In the genomic region with DNA sequence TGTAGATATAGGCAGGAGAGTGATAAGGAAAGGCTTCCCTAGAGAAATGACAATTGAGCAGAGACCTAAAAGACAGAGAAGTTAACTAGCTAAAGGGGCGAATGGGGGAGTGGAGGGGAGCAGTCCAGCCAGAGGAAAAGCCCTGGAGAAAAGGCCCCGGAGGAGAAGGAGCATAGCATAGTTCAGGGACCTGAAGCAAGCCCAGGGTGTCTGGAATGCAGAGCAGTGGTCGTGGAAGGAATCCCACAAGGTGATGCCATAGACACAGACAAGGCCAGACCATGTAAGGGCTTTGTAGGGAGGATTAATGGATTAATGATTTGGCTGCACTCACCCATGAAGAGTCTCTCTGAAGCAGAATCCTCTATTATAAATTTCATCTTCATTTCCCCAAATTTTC, we compare ENCODE assay signal across 26 cellular contexts.
"Had no signal": no experiment of that assay in that cellular context is flagged by ENCODE, and none has a peak within 500 bp of the region (broad histone marks: within the 10 kb centered on the region; RNA-seq: fewer than 3 reads in every experiment).

No MANE protein-coding gene starts in this region.

- H3K4me1 ChIP-seq: ascending aorta, Peyer's patch, SJCRH30 had no signal

- H3K4me1 Mint-ChIP-seq: activated CD4-positive, alpha-beta T cell treated with anti-CD3 and anti-CD28 coated beads, Interleukin-2, amount 10 ng/mL, durations not matched to agents 7 days and 5 days; activated naive CD8-positive, alpha-beta T cell treated with anti-CD3 and anti-CD28 coated beads, Interleukin-2, amount 50 U/mL, for 24 hours had no signal

- H3K27me3 ChIP-seq: ascending aorta, Peyer's patch, SJCRH30 had no signal

- H3K27me3 Mint-ChIP-seq: activated CD4-positive, alpha-beta memory T cell treated with anti-CD3 and anti-CD28 coated beads for 36 hours; activated CD4-positive, alpha-beta T cell treated with anti-CD3 and anti-CD28 coated beads, Interleukin-2, amount 10 ng/mL, durations not matched to agents 7 days and 5 days; activated naive CD8-positive, alpha-beta T cell treated with anti-CD3 and anti-CD28 coated beads, Interleukin-2, amount 50 U/mL, for 24 hours had no signal

- H3K27ac Mint-ChIP-seq: activated CD4-positive, alpha-beta memory T cell treated with anti-CD3 and anti-CD28 coated beads for 36 hours; activated CD4-positive, alpha-beta T cell treated with anti-CD3 and anti-CD28 coated beads, Interleukin-2, amount 10 ng/mL, durations not matched to agents 7 days and 5 days; activated naive CD4-positive, alpha-beta T cell treated with anti-CD3 and anti-CD28 coated beads, Interleukin-2, amount 50 U/mL, for 72 hours; activated naive CD8-positive, alpha-beta T cell treated with anti-CD3 and anti-CD28 coated beads, Interleukin-2, amount 50 U/mL, for 24 hours; T-helper 1 cell treated with Interleukin-12 subunit alpha and Interleukin-12 subunit beta and Interleukin-4 antibody, amounts not matched to agents 30 μg/mL and 1 μg/mL, for 36 hours had no signal

- H3K9me3 ChIP-seq: ascending aorta, Peyer's patch, SJCRH30 had no signal

- ATAC-seq: activated naive CD4-positive, alpha-beta T cell treated with anti-CD3 and anti-CD28 coated beads, Interleukin-2, amount 50 U/mL, for 72 hours; activated naive CD8-positive, alpha-beta T cell treated with anti-CD3 and anti-CD28 coated beads, Interleukin-2, amount 50 U/mL, for 24 hours; activated T-cell treated with anti-CD3 and anti-CD28 coated beads, Interleukin-2, amount 50 U/mL, for 4 hours; SK-N-SH treated with all-trans-retinoic acid at 6 μM for 48 hours had no signal

- DNase-seq: activated CD4-positive, alpha-beta memory T cell treated with anti-CD3 and anti-CD28 coated beads for 36 hours; activated CD4-positive, alpha-beta T cell treated with anti-CD3 and anti-CD28 coated beads, Interleukin-2, amount 10 ng/mL, durations not matched to agents 7 days and 5 days; activated CD4-positive, CD25-positive, alpha-beta regulatory T cell; activated CD8-positive, alpha-beta memory T cell treated with anti-CD3 and anti-CD28 coated beads for 24 hours; activated effector memory CD4-positive, alpha-beta T cell treated with anti-CD3 and anti-CD28 coated beads, Interleukin-2, amount 50 U/mL, for 16 hours; activated naive CD4-positive, alpha-beta T cell treated with Interleukin-2 at 50 U/mL for 16 hours; activated naive CD8-positive, alpha-beta T cell treated with anti-CD3 and anti-CD28 coated beads, Interleukin-2, amount 50 U/mL, for 24 hours; activated T-cell treated with anti-CD3 and anti-CD28 coated beads, Interleukin-2, amount 50 U/mL, for 4 hours; amniotic stem cell; Kasumi-1; KBM-7; NCI-H1105 treated with DMSO at 0.1 percent for 48 hours; NCI-H146; NCI-H187 treated with DMSO at 0.1 percent for 48 hours; NCI-H2081 treated with DMSO at 0.1 percent for 48 hours; NCI-H446 treated with DMSO at 0.1 percent for 48 hours; NCI-H526 treated with DMSO at 0.1 percent for 48 hours; Peyer's patch; Right ventricle myocardium superior; SJCRH30; SW 1271 had no signal

- H3K36me3 Mint-ChIP-seq: activated CD4-positive, alpha-beta memory T cell treated with anti-CD3 and anti-CD28 coated beads for 36 hours; activated naive CD4-positive, alpha-beta T cell treated with anti-CD3 and anti-CD28 coated beads, Interleukin-2, amount 50 U/mL, for 72 hours had no signal

- H3K36me3 ChIP-seq: ascending aorta, Peyer's patch, SJCRH30 had no signal

- H3K27ac ChIP-seq: ascending aorta, Peyer's patch, RWPE1, SJCRH30 had no signal

- H3K4me3 Mint-ChIP-seq: activated CD4-positive, alpha-beta memory T cell treated with anti-CD3 and anti-CD28 coated beads for 36 hours; activated CD4-positive, alpha-beta T cell treated with anti-CD3 and anti-CD28 coated beads, Interleukin-2, amount 10 ng/mL, durations not matched to agents 7 days and 5 days; activated naive CD8-positive, alpha-beta T cell treated with anti-CD3 and anti-CD28 coated beads, Interleukin-2, amount 50 U/mL, for 24 hours; activated T-cell treated with anti-CD3 and anti-CD28 coated beads, Interleukin-2, amount 50 U/mL, for 4 hours; T-helper 1 cell treated with Interleukin-12 subunit alpha and Interleukin-12 subunit beta and Interleukin-4 antibody, amounts not matched to agents 30 μg/mL and 1 μg/mL, for 36 hours had no signal

- H3K4me3 ChIP-seq: ascending aorta, Peyer's patch, SJCRH30 had no signal

- H3K9me3 Mint-ChIP-seq: activated CD4-positive, alpha-beta memory T cell treated with anti-CD3 and anti-CD28 coated beads for 36 hours; activated CD4-positive, alpha-beta T cell treated with anti-CD3 and anti-CD28 coated beads, Interleukin-2, amount 10 ng/mL, durations not matched to agents 7 days and 5 days; activated naive CD4-positive, alpha-beta T cell treated with anti-CD3 and anti-CD28 coated beads, Interleukin-2, amount 50 U/mL, for 72 hours; activated naive CD8-positive, alpha-beta T cell treated with anti-CD3 and anti-CD28 coated beads, Interleukin-2, amount 50 U/mL, for 24 hours; activated T-cell treated with anti-CD3 and anti-CD28 coated beads, Interleukin-2, amount 50 U/mL, for 4 hours; T-helper 1 cell treated with Interleukin-12 subunit alpha and Interleukin-12 subunit beta and Interleukin-4 antibody, amounts not matched to agents 30 μg/mL and 1 μg/mL, for 36 hours had no signal
